In the genomic region with DNA sequence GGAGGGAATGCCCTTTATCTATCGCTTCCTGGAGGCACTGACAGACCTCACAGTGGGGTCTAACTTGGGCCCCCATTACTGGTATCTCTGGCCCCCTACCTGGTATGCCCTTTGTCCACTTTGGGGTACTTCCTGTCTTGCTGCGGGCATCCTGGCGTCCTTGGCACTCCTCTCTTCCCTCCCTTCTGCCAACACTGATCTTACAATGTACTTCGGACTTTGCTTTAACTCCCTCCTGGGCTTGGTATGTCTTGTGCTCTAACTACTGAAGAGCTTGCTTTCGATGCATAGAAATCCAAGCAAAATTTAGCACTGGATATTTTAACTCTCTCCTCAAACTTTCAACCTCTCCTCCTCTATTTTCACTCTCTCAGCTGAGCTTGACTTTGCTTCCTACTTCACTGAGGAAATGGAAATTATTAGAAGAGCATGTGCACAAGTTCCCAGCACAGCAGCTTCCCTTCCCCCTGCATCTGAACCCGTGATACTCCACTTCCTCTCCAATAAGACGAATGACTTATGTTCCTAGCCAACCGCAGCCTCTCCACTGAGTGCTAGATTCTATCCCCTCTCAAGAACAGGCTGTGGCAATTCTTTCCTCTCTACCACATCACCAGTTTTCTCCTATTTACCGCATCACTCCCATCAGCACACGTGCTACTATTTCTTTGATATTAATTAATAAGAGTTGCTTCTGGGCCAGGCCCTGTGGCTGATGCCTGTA, we compare ENCODE assay signal across 9 cellular contexts. TPM values are rescaled to one million over a fixed set of nuclear protein-coding genes. Genes with fewer than 3 reads are reported as not detected.
DNase-seq lines count a peak whose midpoint lies in the region; ATAC-seq and TF ChIP-seq lines count a peak whose summit lies in the region.
"Had no signal": no experiment of that assay in that cellular context is flagged by ENCODE, and none has a peak within 500 bp of the region (broad histone marks: within the 10 kb centered on the region; RNA-seq: fewer than 3 reads in every experiment).

No MANE protein-coding gene starts in this region.

- H3K4me1 ChIP-seq in Karpas-422 (ENCODE audit: low read length) (no peaks in the 10 kb centered on the region), body of pancreas (peaks cover 11% of the 10 kb centered on the region)

- peak overlapping the region; percentile 39 for H3K27ac Mint-ChIP-seq in neural crest cell (ENCODE audit: unreplicated experiment)

- no peak overlapping the region for H3K4me3 Mint-ChIP-seq in neural crest cell

- H3K4me1 Mint-ChIP-seq in neural crest cell, result no peaks in the 10 kb centered on the region

- H3K27me3 Mint-ChIP-seq in neural crest cell (ENCODE audit: low read depth), result peaks cover 2% of the 10 kb centered on the region

- WGBS in body of pancreas, 2 donors, result 23 to 30% methylated on average over 10 of the region's 10 CpGs

- H3K9me3 Mint-ChIP-seq in neural crest cell, result peaks cover 3% of the 10 kb centered on the region

- H3K27ac ChIP-seq in Karpas-422 (ENCODE audit: low read length) (no peak overlapping the region), body of pancreas (peak overlapping the region in 3 of 4 donors; percentile 25 to 47 (median 25))

- peak in 1 of 3 donors; percentile 31 for TF ChIP-seq POLR2A in body of pancreas (IDR thresholded peaks at IDR 0.05)

- no peaks in the 10 kb centered on the region for H3K36me3 ChIP-seq in Karpas-422 (ENCODE audit: insufficient read depth, low read length)
- no peaks in the 10 kb centered on the region for H3K36me3 ChIP-seq in body of pancreas (replicated peaks in 1 of 2; ENCODE audit: insufficient read depth in 1 of 2, low read depth in 2 of 2)
- H3K36me3 ChIP-seq in MG63, result no peaks in the 10 kb centered on the region

- H3K9me2 ChIP-seq in Karpas-422 (replicated peaks; ENCODE audit: insufficient read depth, low read length), result no peaks in the 10 kb centered on the region

- no peaks in the 10 kb centered on the region for H4K20me1 ChIP-seq in Karpas-422 (ENCODE audit: insufficient read depth, low read depth, low read length)

- no peaks in the 10 kb centered on the region for H3K36me3 Mint-ChIP-seq in neural crest cell (ENCODE audit: low read depth)

- H3K79me2 ChIP-seq in Karpas-422 (ENCODE audit: low read length), result no peaks in the 10 kb centered on the region

- intact Hi-C loops in body of pancreas (cut with DNase I), result no loop called here

- no peak overlapping the region for H3K4me2 ChIP-seq in Karpas-422 (ENCODE audit: low read depth, low read length, poor library complexity, severe bottlenecking)

- no peak overlapping the region for H3K9ac ChIP-seq in Karpas-422 (ENCODE audit: low read length)

- peak; percentile 60 for ATAC-seq in body of pancreas
- no peak for ATAC-seq in HG02938 (IDR thresholded peaks at IDR 0.05; ENCODE audit: unreplicated experiment)

- H3K9me3 ChIP-seq in Karpas-422 (ENCODE audit: low read length) (no peaks in the 10 kb centered on the region), body of pancreas (no peaks in the 10 kb centered on the region), MG63 (no peaks in the 10 kb centered on the region)

- no peak overlapping the region for H2AFZ ChIP-seq in Karpas-422 (ENCODE audit: low read length)

- TF ChIP-seq CTCF in body of pancreas (IDR thresholded peaks at IDR 0.05) (no peak), neural crest cell (conservative IDR thresholded peaks at IDR 0.05) (no peak)

- DNase-seq in Daoy (ENCODE audit: low read depth) (peak; percentile 50), Karpas-422 (peak; percentile 38), body of pancreas (peak in 3 of 4 donors; percentile 44 to 64 (median 57)), neural crest cell (ENCODE audit: low read depth, low spot score) (no peak), MG63 (no peak), NCI-H82 (lab: John Stamatoyannopoulos, UW) (no peak), DMS153 treated with DMSO at 0.1 percent for 48 hours (lab: John Stamatoyannopoulos, UW; ENCODE audit: unreplicated experiment) (no peak)

- H3K4me3 ChIP-seq in Karpas-422 (ENCODE audit: low read length), result no peak overlapping the region
- H3K4me3 ChIP-seq in body of pancreas, result no peak overlapping the region
- H3K4me3 ChIP-seq in MG63, result no peak overlapping the region

- no peaks in the 10 kb centered on the region for H3K27me3 ChIP-seq in Karpas-422 (ENCODE audit: low read length)
- H3K27me3 ChIP-seq in body of pancreas, result no peaks in the 10 kb centered on the region
- H3K27me3 ChIP-seq in MG63, result no peaks in the 10 kb centered on the region

RNA-seq across cellular contexts. Expression of gene SUPT20HL2, which starts 52.9 kb away (rescaled TPM):
- not detected in 2 replicates for total RNA-seq in Daoy (2014; rRNA removed; shearing (Covaris generic))
- total RNA-seq in Karpas-422 (2014; rRNA removed; shearing (Covaris generic); ENCODE audit: low replicate concordance), result not detected in 2 replicates
- total RNA-seq in body of pancreas (not detected), neural crest cell (not detected in 2 replicates)
- total RNA-seq in MG63 (2014; rRNA removed; shearing (Covaris generic); ENCODE audit: low replicate concordance), result not detected in 2 replicates
- total RNA-seq: mononuclear cell had no signal

Comparison
In these comparisons a context has a peak if more than half of its experiments do, and no peak if none do; other contexts are left out.
1. DNase-seq: peak in Daoy (single experiment), Karpas-422 (single experiment) and body of pancreas (3 of 4); none in neural crest cell (single experiment), MG63 (single experiment), NCI-H82 (single experiment) and DMS153 treated with DMSO at 0.1 percent for 48 hours (single experiment).